ENCODE assay signal across 2 cellular contexts in genomic region chr2:106931742-106932335, GRCh38.
TF ChIP-seq lines count a peak whose summit lies in the region.

No MANE protein-coding gene starts in this region.

TF ChIP-seq in H1, 55 proteins besides CTCF, POLR2A, EP300 and RAD21:
- no peak for TF ChIP-seq NANOG (IDR thresholded peaks at IDR 0.05; ENCODE audit: insufficient read depth, low read depth, low read length, poor library complexity, severe bottlenecking)
- TF ChIP-seq SIRT6 (IDR thresholded peaks at IDR 0.05; ENCODE audit: low read length): no peak
- no peak for TF ChIP-seq KDM4A (IDR thresholded peaks at IDR 0.05; ENCODE audit: low read depth, low read length, severe bottlenecking)
- TF ChIP-seq KDM5A (IDR thresholded peaks at IDR 0.05; ENCODE audit: low read length): no peak
- TF ChIP-seq JUN (IDR thresholded peaks at IDR 0.05; ENCODE audit: low read depth, low read length): no peak
- no peak for TF ChIP-seq MAFK (IDR thresholded peaks at IDR 0.05; ENCODE audit: low read depth, low read length)

TF ChIP-seq in neural cell, 6 proteins besides CTCF, POLR2A, EP300 and RAD21 (continued from another document):
- peak; percentile 56 for TF ChIP-seq POLR2AphosphoS5 (IDR thresholded peaks at IDR 0.05)
- no peak for TF ChIP-seq MXI1 (conservative IDR thresholded peaks at IDR 0.05; ENCODE audit: poor library complexity, severe bottlenecking)
- no peak for TF ChIP-seq TAF1 (IDR thresholded peaks at IDR 0.05; ENCODE audit: low read depth)
- peak; percentile 13 for TF ChIP-seq SMC3 (conservative IDR thresholded peaks at IDR 0.05; ENCODE audit: poor library complexity)
- TF ChIP-seq REST (IDR thresholded peaks at IDR 0.05; ENCODE audit: borderline replicate concordance): peak; percentile 16
TF ChIP-seq in neural cell: peak in this region for 3.
